13 cellular contexts compared by ENCODE assay signal in the genomic region with DNA sequence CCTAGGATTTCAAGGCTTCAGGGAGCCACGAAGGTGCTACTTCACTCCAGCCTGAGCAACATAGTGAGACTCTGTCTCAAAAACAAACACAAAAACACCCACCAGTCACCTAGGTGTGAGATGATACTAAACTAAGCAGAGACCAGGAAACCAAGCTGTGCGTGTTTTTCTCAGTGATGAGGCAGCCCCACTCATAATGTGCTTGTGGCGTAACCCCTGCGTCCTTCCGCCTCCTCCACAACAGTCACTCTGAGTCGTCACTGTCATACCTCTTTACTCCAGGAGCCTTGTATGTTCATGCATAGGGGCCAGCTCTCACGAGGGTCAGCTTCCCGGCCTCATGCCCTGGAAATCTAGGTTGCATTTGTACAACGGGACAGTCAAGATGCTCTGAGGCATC.
DNase-seq lines count a peak whose midpoint lies in the region; ATAC-seq lines count a peak whose summit lies in the region.
"Had no signal": no experiment of that assay in that cellular context is flagged by ENCODE, and none has a peak within 500 bp of the region (broad histone marks: within the 10 kb centered on the region; RNA-seq: fewer than 3 reads in every experiment).

No MANE protein-coding gene starts in this region.

- H3K27me3 Mint-ChIP-seq in activated naive CD4-positive, alpha-beta T cell treated with anti-CD3 and anti-CD28 coated beads, Interleukin-2, amount 10 ng/mL, durations not matched to agents 7 days and 5 days, result peaks cover 58% of the 10 kb centered on the region
- peaks cover 18% of the 10 kb centered on the region for H3K27me3 Mint-ChIP-seq in T-helper 1 cell treated with Interleukin-12 subunit alpha and Interleukin-12 subunit beta and Interleukin-4 antibody, amounts not matched to agents 30 μg/mL and 1 μg/mL, for 36 hours (ENCODE audit: low read depth)

- ATAC-seq in stimulated activated effector memory CD8-positive, alpha-beta T cell treated with anti-CD3 and anti-CD28 coated beads, Interleukin-12 subunit alpha, Interleukin-12 subunit beta, amount 100 ng/mL, for 72 hours, result peak; percentile 99
- ATAC-seq in GM19035 (IDR thresholded peaks at IDR 0.05; ENCODE audit: unreplicated experiment), result no peak
- ATAC-seq in GM21717 (IDR thresholded peaks at IDR 0.05; ENCODE audit: unreplicated experiment), result no peak

- no peak overlapping the region for H3K4me3 Mint-ChIP-seq in activated naive CD4-positive, alpha-beta T cell treated with anti-CD3 and anti-CD28 coated beads, Interleukin-2, amount 10 ng/mL, durations not matched to agents 7 days and 5 days
- no peak overlapping the region for H3K4me3 Mint-ChIP-seq in T-helper 1 cell treated with Interleukin-12 subunit alpha and Interleukin-12 subunit beta and Interleukin-4 antibody, amounts not matched to agents 30 μg/mL and 1 μg/mL, for 36 hours
- no peak overlapping the region for H3K4me3 Mint-ChIP-seq in stimulated activated effector memory CD8-positive, alpha-beta T cell treated with anti-CD3 and anti-CD28 coated beads, Interleukin-12 subunit alpha, Interleukin-12 subunit beta, amount 100 ng/mL, for 72 hours
- H3K4me3 Mint-ChIP-seq: activated naive CD8-positive, alpha-beta T cell had no signal

- no peaks in the 10 kb centered on the region for H3K4me1 Mint-ChIP-seq in activated naive CD4-positive, alpha-beta T cell treated with anti-CD3 and anti-CD28 coated beads, Interleukin-2, amount 10 ng/mL, durations not matched to agents 7 days and 5 days
- peaks cover 2% of the 10 kb centered on the region for H3K4me1 Mint-ChIP-seq in T-helper 1 cell treated with Interleukin-12 subunit alpha and Interleukin-12 subunit beta and Interleukin-4 antibody, amounts not matched to agents 30 μg/mL and 1 μg/mL, for 36 hours (ENCODE audit: low read depth)
- H3K4me1 Mint-ChIP-seq in stimulated activated effector memory CD8-positive, alpha-beta T cell treated with anti-CD3 and anti-CD28 coated beads, Interleukin-12 subunit alpha, Interleukin-12 subunit beta, amount 100 ng/mL, for 72 hours, result peaks cover 13% of the 10 kb centered on the region

- H3K36me3 Mint-ChIP-seq in activated naive CD4-positive, alpha-beta T cell treated with anti-CD3 and anti-CD28 coated beads, Interleukin-2, amount 10 ng/mL, durations not matched to agents 7 days and 5 days, result no peaks in the 10 kb centered on the region
- no peaks in the 10 kb centered on the region for H3K36me3 Mint-ChIP-seq in T-helper 1 cell treated with Interleukin-12 subunit alpha and Interleukin-12 subunit beta and Interleukin-4 antibody, amounts not matched to agents 30 μg/mL and 1 μg/mL, for 36 hours (ENCODE audit: low read depth)
- peaks cover 10% of the 10 kb centered on the region for H3K36me3 Mint-ChIP-seq in stimulated activated effector memory CD8-positive, alpha-beta T cell treated with anti-CD3 and anti-CD28 coated beads, Interleukin-12 subunit alpha, Interleukin-12 subunit beta, amount 100 ng/mL, for 72 hours
- H3K36me3 Mint-ChIP-seq: activated naive CD8-positive, alpha-beta T cell had no signal

- no peak overlapping the region for H3K27ac Mint-ChIP-seq in activated naive CD4-positive, alpha-beta T cell treated with anti-CD3 and anti-CD28 coated beads, Interleukin-2, amount 10 ng/mL, durations not matched to agents 7 days and 5 days
- H3K27ac Mint-ChIP-seq in T-helper 1 cell treated with Interleukin-12 subunit alpha and Interleukin-12 subunit beta and Interleukin-4 antibody, amounts not matched to agents 30 μg/mL and 1 μg/mL, for 36 hours, result peak overlapping the region; percentile 64
- no peak overlapping the region for H3K27ac Mint-ChIP-seq in stimulated activated effector memory CD8-positive, alpha-beta T cell treated with anti-CD3 and anti-CD28 coated beads, Interleukin-12 subunit alpha, Interleukin-12 subunit beta, amount 100 ng/mL, for 72 hours
- H3K27ac Mint-ChIP-seq: activated naive CD8-positive, alpha-beta T cell had no signal

- CTCF ChIA-PET in activated naive CD4-positive, alpha-beta T cell treated with anti-CD3 and anti-CD28 coated beads, Interleukin-2, amount 10 ng/mL, durations not matched to agents 7 days and 5 days (lab: Charles Lee), result interaction anchor here (0.7 to 2.1 kb wide), 2 partner anchors 146 to 260 kb away, joined by 3 to 4 read pairs; no protein-coding TSS in a partner anchor

- DNase-seq in activated naive CD4-positive, alpha-beta T cell treated with Interleukin-2 at 50 U/mL for 16 hours, result peak; percentile 56
- no peak for DNase-seq in activated naive CD4-positive, alpha-beta T cell treated with anti-CD3 and anti-CD28 coated beads, Interleukin-2, amount 10 ng/mL, durations not matched to agents 7 days and 5 days
- peak; percentile 16 for DNase-seq in activated gamma-delta T cell treated with anti-CD3 and anti-CD28 coated beads, Interleukin-2, amount 50 U/mL, for 16 hours (ENCODE audit: low read depth)
- peak; percentile 37 to 81 for DNase-seq in stimulated activated effector memory CD8-positive, alpha-beta T cell treated with anti-CD3 and anti-CD28 coated beads, Interleukin-12 subunit alpha, Interleukin-12 subunit beta, amount 100 ng/mL, for 72 hours (ENCODE audit: low spot score in 2 of 2)
- no peak for DNase-seq in D341Med (ENCODE audit: low spot score)
- DNase-seq: caudate nucleus, DMS153, NCI-H2081, NCI-H774 had no signal

- no peaks in the 10 kb centered on the region for H3K9me3 Mint-ChIP-seq in activated naive CD4-positive, alpha-beta T cell treated with anti-CD3 and anti-CD28 coated beads, Interleukin-2, amount 10 ng/mL, durations not matched to agents 7 days and 5 days
- no peaks in the 10 kb centered on the region for H3K9me3 Mint-ChIP-seq in T-helper 1 cell treated with Interleukin-12 subunit alpha and Interleukin-12 subunit beta and Interleukin-4 antibody, amounts not matched to agents 30 μg/mL and 1 μg/mL, for 36 hours
- H3K9me3 Mint-ChIP-seq in stimulated activated effector memory CD8-positive, alpha-beta T cell treated with anti-CD3 and anti-CD28 coated beads, Interleukin-12 subunit alpha, Interleukin-12 subunit beta, amount 100 ng/mL, for 72 hours, result no peaks in the 10 kb centered on the region

Comparison
In these comparisons a context has a peak if more than half of its experiments do, and no peak if none do; other contexts are left out.
1. DNase-seq: peak in activated naive CD4-positive, alpha-beta T cell treated with Interleukin-2 at 50 U/mL for 16 hours (single experiment), activated gamma-delta T cell treated with anti-CD3 and anti-CD28 coated beads, Interleukin-2, amount 50 U/mL, for 16 hours (single experiment) and stimulated activated effector memory CD8-positive, alpha-beta T cell treated with anti-CD3 and anti-CD28 coated beads, Interleukin-12 subunit alpha, Interleukin-12 subunit beta, amount 100 ng/mL, for 72 hours (2 of 2); none in activated naive CD4-positive, alpha-beta T cell treated with anti-CD3 and anti-CD28 coated beads, Interleukin-2, amount 10 ng/mL, durations not matched to agents 7 days and 5 days (single experiment) and D341Med (single experiment).